Comparison of ENCODE assay signal across 8 cellular contexts in the genomic region with DNA sequence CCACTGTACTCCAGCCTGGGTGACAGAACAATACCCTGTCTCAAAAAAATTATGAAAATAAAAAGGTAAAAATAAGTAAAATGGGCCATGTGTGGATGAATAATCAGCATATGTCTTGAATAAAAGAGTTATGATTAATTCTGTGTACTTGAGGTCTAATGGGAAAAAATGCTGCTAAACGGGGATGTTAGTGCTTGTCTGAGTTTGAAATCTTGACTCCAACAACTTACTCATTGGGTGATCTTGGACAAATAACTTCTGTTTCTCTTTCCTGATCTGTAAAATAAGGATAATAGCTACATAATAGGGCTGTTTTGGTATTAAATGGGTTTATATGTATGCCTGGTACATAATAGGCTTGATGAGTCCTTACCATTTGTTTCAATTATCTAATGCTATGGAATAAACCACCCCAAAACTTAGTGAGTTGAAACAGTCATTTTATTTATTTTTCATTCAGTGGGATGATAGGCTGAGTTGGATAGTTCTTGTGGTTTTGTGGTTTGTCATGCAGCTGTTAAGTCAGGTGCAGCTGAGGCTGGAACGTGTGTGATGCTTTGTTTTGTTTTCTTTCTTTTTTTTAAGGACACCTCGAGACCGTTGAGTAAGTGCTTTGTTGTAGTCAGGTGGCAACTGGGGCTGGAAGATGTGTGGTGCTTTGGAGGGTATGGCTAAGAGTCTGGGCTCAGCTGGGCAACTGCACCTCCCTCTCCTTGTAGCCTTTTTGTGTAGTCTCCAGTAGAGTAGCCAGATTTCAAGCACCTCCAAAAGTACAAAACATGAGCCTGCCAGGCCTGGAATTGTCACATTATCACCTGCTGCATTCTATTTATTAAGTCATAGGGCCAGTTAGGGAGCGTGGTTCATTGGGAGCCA. TPM values are rescaled to one million over a fixed set of nuclear protein-coding genes. Genes with fewer than 3 reads are reported as not detected.
DNase-seq lines count a peak whose midpoint lies in the region; ATAC-seq lines count a peak whose summit lies in the region.

No MANE protein-coding gene starts in this region.

- peaks cover 52% of the 10 kb centered on the region for H3K4me1 Mint-ChIP-seq in T-helper 17 cell
- H3K4me1 Mint-ChIP-seq in central memory CD8-positive, alpha-beta T cell: peaks cover 65% of the 10 kb centered on the region

- peaks cover 5% of the 10 kb centered on the region for H3K9me3 Mint-ChIP-seq in central memory CD8-positive, alpha-beta T cell

- DNase-seq in DMS153 treated with DMSO at 0.1 percent for 48 hours (lab: John Stamatoyannopoulos, UW; ENCODE audit: unreplicated experiment) (peak; percentile 14), T-helper 17 cell (peak; percentile 30 to 62 (median 39)), HPDE6-E6E7 (ENCODE audit: extremely low spot score) (no peak), anterior cingulate cortex (lab: John Stamatoyannopoulos, UW) (no peak)
- DNase-seq in central memory CD8-positive, alpha-beta T cell (ENCODE audit: low spot score in 2 of 2): peak; percentile 24 to 38
- peak; percentile 35 to 59 for DNase-seq in stimulated activated CD4-positive, alpha-beta T cell treated with anti-CD3 and anti-CD28 coated beads, Interleukin-2, amount 100 ng/mL, for 24 hours

- H3K27ac Mint-ChIP-seq in T-helper 17 cell: no peak overlapping the region
- no peak overlapping the region for H3K27ac Mint-ChIP-seq in central memory CD8-positive, alpha-beta T cell (ENCODE audit: low read depth)

- peak overlapping the region; percentile 82 for H3K4me3 Mint-ChIP-seq in T-helper 17 cell
- peak overlapping the region; percentile 62 for H3K4me3 Mint-ChIP-seq in central memory CD8-positive, alpha-beta T cell

- peaks cover 4% of the 10 kb centered on the region for H3K36me3 Mint-ChIP-seq in T-helper 17 cell (ENCODE audit: low read depth)
- peaks cover 29% of the 10 kb centered on the region for H3K36me3 Mint-ChIP-seq in central memory CD8-positive, alpha-beta T cell (ENCODE audit: insufficient read depth)

- peak; percentile 61 for ATAC-seq in GM19463 (IDR thresholded peaks at IDR 0.05; ENCODE audit: unreplicated experiment)
- ATAC-seq in HG03565 (IDR thresholded peaks at IDR 0.05; ENCODE audit: unreplicated experiment): peak; percentile 45
- peak; percentile 68 for ATAC-seq in T-helper 17 cell
- ATAC-seq in central memory CD8-positive, alpha-beta T cell (replicated peaks; ENCODE audit: extremely low read depth, poor library complexity, severe bottlenecking): peak; percentile 63

- H3K27me3 Mint-ChIP-seq in T-helper 17 cell: no peaks in the 10 kb centered on the region
- H3K27me3 Mint-ChIP-seq in central memory CD8-positive, alpha-beta T cell: no peaks in the 10 kb centered on the region

- no peaks in the 10 kb centered on the region for H3K9me3 ChIP-seq in T-helper 17 cell (ENCODE audit: control insufficient read depth, low read length, poor library complexity, severe bottlenecking)

RNA-seq across cellular contexts. Expression of a gene that starts 4.9 kb away (rescaled TPM):
- 100 to 1,000 TPM; 205 to 225 TPM for total RNA-seq in T-helper 17 cell

RNA-seq across cellular contexts. Expression of a gene that starts 26.5 kb away (rescaled TPM):
- total RNA-seq in T-helper 17 cell: 10 to 100 TPM; 35.7 to 51.9 TPM

Comparison
In these comparisons a context has a peak if more than half of its experiments do, and no peak if none do; other contexts are left out.
1. DNase-seq: peak in DMS153 treated with DMSO at 0.1 percent for 48 hours (single experiment), T-helper 17 cell (3 of 3), central memory CD8-positive, alpha-beta T cell (2 of 2) and stimulated activated CD4-positive, alpha-beta T cell treated with anti-CD3 and anti-CD28 coated beads, Interleukin-2, amount 100 ng/mL, for 24 hours (2 of 2); none in HPDE6-E6E7 (single experiment) and anterior cingulate cortex (0 of 58).
2. Peak in every context shown above with its lines, with median percentiles within 50 percentile points of each other: ATAC-seq.